In the genomic region with DNA sequence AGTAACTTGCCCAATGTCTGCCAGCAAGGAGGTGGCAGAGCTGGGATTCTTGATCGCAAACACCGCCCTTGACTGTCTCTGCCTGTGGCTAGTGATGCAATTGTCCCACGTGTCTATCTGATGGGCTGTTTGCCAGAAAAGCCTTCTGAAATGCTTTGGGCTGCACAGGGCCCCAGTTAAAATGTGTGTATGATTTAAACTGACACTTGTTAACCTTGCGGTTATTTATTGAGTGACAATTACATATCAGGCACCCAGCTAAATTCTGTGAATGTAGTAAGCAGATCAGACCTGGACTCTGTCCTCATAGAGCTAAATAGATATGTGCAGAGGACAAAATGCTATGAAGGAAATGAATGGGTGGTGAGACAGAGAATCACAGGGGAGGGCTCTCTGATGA, we compare ENCODE assay signal across 9 cellular contexts. TPM values are rescaled to one million over a fixed set of nuclear protein-coding genes. Genes with fewer than 3 reads are reported as not detected.
DNase-seq lines count a peak whose midpoint lies in the region; ATAC-seq and TF ChIP-seq lines count a peak whose summit lies in the region.
"Had no signal": no experiment of that assay in that cellular context is flagged by ENCODE, and none has a peak within 500 bp of the region (broad histone marks: within the 10 kb centered on the region; RNA-seq: fewer than 3 reads in every experiment).

No MANE protein-coding gene starts in this region.

- no peak overlapping the region for H3K4me3 ChIP-seq in Caco-2 (ENCODE audit: low read depth, low read length)

- H3K27me3 ChIP-seq in Caco-2 (replicated peaks; ENCODE audit: control insufficient read depth, insufficient read depth, low read length) = no peaks in the 10 kb centered on the region; the same call in 1 of the 2 replicates

- H3K9me3 ChIP-seq in Caco-2 = no peaks in the 10 kb centered on the region

- H3K36me3 Mint-ChIP-seq in Caco-2 (ENCODE audit: insufficient read depth, unreplicated experiment) = no peaks in the 10 kb centered on the region

- no peak overlapping the region for H3K27ac Mint-ChIP-seq in Caco-2 (ENCODE audit: unreplicated experiment)

- CTCF ChIA-PET in Caco-2 (lab: Charles Lee) = no interaction called here

- peaks cover 24% of the 10 kb centered on the region for H3K27me3 Mint-ChIP-seq in Caco-2 (ENCODE audit: insufficient read depth, unreplicated experiment)

- no peak overlapping the region for H3K4me3 Mint-ChIP-seq in Caco-2 (ENCODE audit: unreplicated experiment)

- no peak for ATAC-seq in HG03039 (IDR thresholded peaks at IDR 0.05; ENCODE audit: unreplicated experiment)

- intact Hi-C loops in Caco-2 (cut with micrococcal nuclease; ENCODE audit: unreplicated experiment) = no loop called here

- no peaks in the 10 kb centered on the region for H3K4me1 ChIP-seq in Caco-2

- BruUV-seq in Caco-2 (replicated peaks; lab: Mats Ljungman, UMichigan) = no TSS peak

- peaks cover 9% of the 10 kb centered on the region for H3K9me3 Mint-ChIP-seq in Caco-2 (ENCODE audit: unreplicated experiment)

- POLR2A ChIA-PET in Caco-2 (lab: Charles Lee) = no interaction called here

- no peaks in the 10 kb centered on the region for H3K36me3 ChIP-seq in Caco-2 (ENCODE audit: control insufficient read depth, insufficient read depth, low read length)

- no peaks in the 10 kb centered on the region for H3K4me1 Mint-ChIP-seq in Caco-2 (ENCODE audit: low read depth, unreplicated experiment)

- peak; percentile 8 for DNase-seq in GDM1 (lab: John Stamatoyannopoulos, UW)
- DNase-seq in NCI-H69 (lab: John Stamatoyannopoulos, UW) = peak; percentile 60
- DNase-seq in activated CD8-positive, alpha-beta memory T cell treated with anti-CD3 and anti-CD28 coated beads, Interleukin-2, amount 50 U/mL, for 4 hours = peak; percentile 56
- peak; percentile 47 for DNase-seq in globus pallidus (ENCODE audit: low spot score)
- DNase-seq in stimulated activated CD4-positive, alpha-beta T cell treated with anti-CD3 and anti-CD28 coated beads, Interleukin-4, amount 100 ng/mL, for 24 hours = peak; percentile 63
- no peak for DNase-seq in Caco-2
- DNase-seq in GM20000 (ENCODE audit: low spot score) = no peak

- TF ChIP-seq CTCF in Caco-2 (IDR thresholded peaks at IDR 0.05; ENCODE audit: insufficient read depth in 1 of 2, low read depth in 1 of 2, low read length in 1 of 2, severe bottlenecking in 1 of 2, unreplicated experiment in 1 of 2) (no peak), GM20000 (IDR thresholded peaks at IDR 0.05; ENCODE audit: extremely low read depth, missing control alignments) (no peak)

RNA-seq across cellular contexts. Expression of a gene that starts 11.6 kb away (rescaled TPM):
- total RNA-seq in Caco-2 (2022) = not detected in 2 replicates
- total RNA-seq: pulmonary artery endothelial cell had no signal

Comparison
In these comparisons a context has a peak if more than half of its experiments do, and no peak if none do; other contexts are left out.
1. DNase-seq: peak in GDM1 (single experiment), NCI-H69 (single experiment), activated CD8-positive, alpha-beta memory T cell treated with anti-CD3 and anti-CD28 coated beads, Interleukin-2, amount 50 U/mL, for 4 hours (single experiment), globus pallidus (single experiment) and stimulated activated CD4-positive, alpha-beta T cell treated with anti-CD3 and anti-CD28 coated beads, Interleukin-4, amount 100 ng/mL, for 24 hours (single experiment); none in Caco-2 (0 of 2) and GM20000 (single experiment).